In the genomic region with DNA sequence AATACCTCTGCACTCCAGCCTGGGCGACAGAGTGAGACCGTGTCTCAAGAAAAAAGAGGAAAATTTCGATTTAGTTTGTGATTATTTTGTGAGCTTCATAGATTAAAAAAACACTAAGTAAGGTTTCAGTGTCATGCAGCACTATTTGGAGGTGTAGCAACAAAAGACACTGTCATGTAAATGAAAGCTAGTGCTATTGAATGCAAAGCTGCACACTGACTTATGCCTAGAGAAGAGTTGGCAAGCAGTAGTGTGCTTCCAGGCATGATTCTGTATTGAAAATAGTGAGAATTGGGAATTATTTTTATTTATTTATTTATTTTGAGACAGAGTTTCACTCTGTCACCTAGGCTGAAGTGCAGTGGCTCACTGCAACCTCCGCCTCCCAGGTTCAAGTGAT, we compare ENCODE assay signal across 9 cellular contexts.
"Had no signal": no experiment of that assay in that cellular context is flagged by ENCODE, and none has a peak within 500 bp of the region (broad histone marks: within the 10 kb centered on the region; RNA-seq: fewer than 3 reads in every experiment).

No MANE protein-coding gene starts in this region.

- H3K27me3 Mint-ChIP-seq: IgD-negative memory B cell had no signal

- H3K4me1 Mint-ChIP-seq: IgD-negative memory B cell had no signal

- ATAC-seq: HCT116, HepG2 had no signal

- H2AFZ ChIP-seq: GM23248 had no signal

- H3K27ac Mint-ChIP-seq: HFFc6, IgD-negative memory B cell had no signal

- H3K27ac ChIP-seq: GM23248, HL-60 had no signal

- H3K9me3 ChIP-seq: HAP-1 had no signal

- H3K9me3 Mint-ChIP-seq: HFFc6, IgD-negative memory B cell had no signal

- H3K4me3 ChIP-seq: GM23248, HAP-1 had no signal

- H3K4me3 Mint-ChIP-seq: HFFc6, IgD-negative memory B cell had no signal

- DNase-seq: GM23248, GOT3, H7, HFFc6 had no signal

- H3K9ac ChIP-seq: GM23248 had no signal
